Comparison of ENCODE assay signal across 18 cellular contexts in the genomic region with DNA sequence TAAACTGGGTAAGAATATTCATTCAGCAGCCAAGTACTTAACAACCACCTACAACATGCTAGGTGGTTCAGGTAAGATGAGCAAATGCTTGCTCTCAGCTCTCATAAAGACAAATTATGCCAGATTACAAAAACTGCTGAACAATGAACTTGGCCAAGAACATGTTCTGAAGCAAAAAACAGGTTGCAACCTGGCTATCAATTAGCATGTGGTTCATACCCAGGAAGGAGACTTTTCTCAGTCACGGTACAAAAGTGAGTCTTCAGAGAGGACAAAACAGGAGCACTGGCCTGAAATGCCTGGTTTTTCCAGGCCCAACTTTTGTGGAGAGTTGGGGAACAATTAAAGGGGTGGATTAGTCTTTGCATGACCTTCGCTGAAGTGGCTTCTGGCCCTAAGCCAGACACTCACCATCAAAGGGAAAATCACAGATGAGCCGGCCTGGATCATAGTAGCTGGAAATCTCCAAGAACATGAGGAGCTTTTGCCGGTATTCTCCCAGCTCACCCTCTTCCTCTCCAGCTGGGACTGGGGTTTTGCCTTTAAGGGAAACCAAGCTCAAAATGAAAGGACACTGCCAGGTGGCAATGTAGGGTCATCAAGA. TPM values are rescaled to one million over a fixed set of nuclear protein-coding genes. Genes with fewer than 3 reads are reported as not detected.
DNase-seq lines count a peak whose midpoint lies in the region; TF ChIP-seq lines count a peak whose summit lies in the region.
"Had no signal": no experiment of that assay in that cellular context is flagged by ENCODE, and none has a peak within 500 bp of the region (broad histone marks: within the 10 kb centered on the region; RNA-seq: fewer than 3 reads in every experiment).

No MANE protein-coding gene starts in this region.

- no peaks in the 10 kb centered on the region for H3K9me3 Mint-ChIP-seq in mesothelial cell of epicardium
- H3K9me3 Mint-ChIP-seq in activated T-helper 2 cell treated with anti-CD3 and anti-CD28 coated beads, Interferon-gamma antibody, Interleukin-2, Interleukin-4, amounts not matched to agents 10 μg/mL and 5 μg/mL and 100 μg/mL, durations not matched to agents 14 hours and 24 hours and 36 hours: no peaks in the 10 kb centered on the region
- H3K9me3 Mint-ChIP-seq: H9 had no signal

- no peak overlapping the region for H3K4me3 Mint-ChIP-seq in mesothelial cell of epicardium
- H3K4me3 Mint-ChIP-seq in activated T-helper 2 cell treated with anti-CD3 and anti-CD28 coated beads, Interferon-gamma antibody, Interleukin-2, Interleukin-4, amounts not matched to agents 10 μg/mL and 5 μg/mL and 100 μg/mL, durations not matched to agents 14 hours and 24 hours and 36 hours (ENCODE audit: low read depth): no peak overlapping the region
- H3K4me3 Mint-ChIP-seq: H9 had no signal

- peaks cover 48% of the 10 kb centered on the region for H3K36me3 Mint-ChIP-seq in mesothelial cell of epicardium
- H3K36me3 Mint-ChIP-seq in activated T-helper 2 cell treated with anti-CD3 and anti-CD28 coated beads, Interferon-gamma antibody, Interleukin-2, Interleukin-4, amounts not matched to agents 10 μg/mL and 5 μg/mL and 100 μg/mL, durations not matched to agents 14 hours and 24 hours and 36 hours (ENCODE audit: low read depth): peaks cover 66% of the 10 kb centered on the region

- peak overlapping the region; percentile 56 for H3K27ac Mint-ChIP-seq in mesothelial cell of epicardium
- H3K27ac Mint-ChIP-seq in activated T-helper 2 cell treated with anti-CD3 and anti-CD28 coated beads, Interferon-gamma antibody, Interleukin-2, Interleukin-4, amounts not matched to agents 10 μg/mL and 5 μg/mL and 100 μg/mL, durations not matched to agents 14 hours and 24 hours and 36 hours: no peak overlapping the region
- H3K27ac Mint-ChIP-seq: H9 had no signal

- no peak for TF ChIP-seq CTCF in epithelial cell of esophagus (IDR thresholded peaks at IDR 0.05; ENCODE audit: insufficient read depth, low read depth, low read length, missing control alignments)
- no peak for TF ChIP-seq CTCF in mesothelial cell of epicardium (IDR thresholded peaks at IDR 0.05; ENCODE audit: unreplicated experiment)

- H3K27me3 Mint-ChIP-seq in mesothelial cell of epicardium (ENCODE audit: low read depth): no peaks in the 10 kb centered on the region
- H3K27me3 Mint-ChIP-seq in activated T-helper 2 cell treated with anti-CD3 and anti-CD28 coated beads, Interferon-gamma antibody, Interleukin-2, Interleukin-4, amounts not matched to agents 10 μg/mL and 5 μg/mL and 100 μg/mL, durations not matched to agents 14 hours and 24 hours and 36 hours (ENCODE audit: low read depth): no peaks in the 10 kb centered on the region

- H3K4me1 Mint-ChIP-seq in mesothelial cell of epicardium: peaks cover 6% of the 10 kb centered on the region
- no peaks in the 10 kb centered on the region for H3K4me1 Mint-ChIP-seq in activated T-helper 2 cell treated with anti-CD3 and anti-CD28 coated beads, Interferon-gamma antibody, Interleukin-2, Interleukin-4, amounts not matched to agents 10 μg/mL and 5 μg/mL and 100 μg/mL, durations not matched to agents 14 hours and 24 hours and 36 hours (ENCODE audit: low read depth)
- H3K4me1 Mint-ChIP-seq: H9 had no signal

- DNase-seq in NCI-H1105 treated with DMSO at 0.1 percent for 48 hours (lab: John Stamatoyannopoulos, UW) (peak; percentile 32), NCI-H1105 (lab: John Stamatoyannopoulos, UW) (no peak), DMS79 (lab: John Stamatoyannopoulos, UW) (peak; percentile 12), epithelial cell of esophagus (ENCODE audit: low read depth) (peak; percentile 56), mesothelial cell of epicardium (ENCODE audit: low spot score in 2 of 2, unreplicated experiment in 2 of 2) (peak in 1 of 2 experiments; percentile 13), COLO829 (ENCODE audit: low spot score) (no peak), iPS-NIHi7 (ENCODE audit: extremely low spot score) (no peak)
- no peak for DNase-seq in activated T-helper 2 cell treated with anti-CD3 and anti-CD28 coated beads, Interferon-gamma antibody, Interleukin-2, Interleukin-4, amounts not matched to agents 10 μg/mL and 5 μg/mL and 100 μg/mL, durations not matched to agents 14 hours and 24 hours and 36 hours (ENCODE audit: low spot score)
- DNase-seq: COR-L47; H9; KG1; NCI-H1048; NCI-H1694 treated with DMSO at 0.1 percent for 48 hours; NK-92 treated with Interleukin-12 subunit alpha and Interleukin-12 subunit beta, amount 100 ng/mL, for 24 hours; OCI-M1; RPMI8226 had no signal

- H3K4me3 ChIP-seq in epithelial cell of esophagus (ENCODE audit: low read length): no peak overlapping the region
- H3K4me3 ChIP-seq: BLaER1 treated with 17β-estradiol and CSF1 and Interleukin-3, amounts not matched to agents 10 nM and 100 nM had no signal

- intact Hi-C loops in activated T-helper 2 cell treated with anti-CD3 and anti-CD28 coated beads, Interferon-gamma antibody, Interleukin-2, Interleukin-4, amounts not matched to agents 10 μg/mL and 5 μg/mL and 100 μg/mL, durations not matched to agents 14 hours and 24 hours and 36 hours (cut with micrococcal nuclease): no loop called here

RNA-seq across cellular contexts. Expression of a gene that starts 7.6 kb away (rescaled TPM):
- total RNA-seq in mesothelial cell of epicardium: 0.91 to 1.5 TPM (median 1.5 TPM) in 3 replicates
- not detected in 2 replicates for total RNA-seq in activated T-helper 2 cell treated with anti-CD3 and anti-CD28 coated beads, Interferon-gamma antibody, Interleukin-2, Interleukin-4, amounts not matched to agents 10 μg/mL and 5 μg/mL and 100 μg/mL, durations not matched to agents 14 hours and 24 hours and 36 hours
- total RNA-seq: H9, M059J had no signal

RNA-seq across cellular contexts. Expression of a gene that starts 44.1 kb away (rescaled TPM):
- total RNA-seq in mesothelial cell of epicardium: 86.2 to 91.2 TPM (median 90.2 TPM) in 3 replicates
- total RNA-seq in activated T-helper 2 cell treated with anti-CD3 and anti-CD28 coated beads, Interferon-gamma antibody, Interleukin-2, Interleukin-4, amounts not matched to agents 10 μg/mL and 5 μg/mL and 100 μg/mL, durations not matched to agents 14 hours and 24 hours and 36 hours: 67.7 and 70.6 TPM in 2 replicates

Comparison
In these comparisons a context has a peak if more than half of its experiments do, and no peak if none do; other contexts are left out.
1. DNase-seq: peak in NCI-H1105 treated with DMSO at 0.1 percent for 48 hours (single experiment), DMS79 (single experiment) and epithelial cell of esophagus (single experiment); none in NCI-H1105 (single experiment), COLO829 (single experiment), activated T-helper 2 cell treated with anti-CD3 and anti-CD28 coated beads, Interferon-gamma antibody, Interleukin-2, Interleukin-4, amounts not matched to agents 10 μg/mL and 5 μg/mL and 100 μg/mL, durations not matched to agents 14 hours and 24 hours and 36 hours (single experiment) and iPS-NIHi7 (single experiment).